In the genomic region with DNA sequence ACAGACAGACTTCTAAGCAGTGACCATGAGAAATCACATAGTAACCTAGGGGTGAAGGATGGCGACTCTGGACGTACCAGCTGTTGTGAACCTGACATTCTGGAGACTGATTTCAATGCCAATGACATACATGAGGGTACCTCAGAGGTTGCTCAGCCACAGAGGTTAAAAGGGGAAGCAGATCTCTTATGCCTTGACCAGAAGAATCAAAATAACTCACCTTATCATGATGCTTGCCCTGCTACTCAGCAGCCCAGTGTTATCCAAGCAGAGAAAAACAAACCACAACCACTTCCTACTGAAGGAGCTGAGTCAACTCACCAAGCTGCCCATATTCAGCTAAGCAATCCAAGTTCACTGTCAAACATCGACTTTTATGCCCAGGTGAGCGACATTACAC, we compare ENCODE assay signal across 8 cellular contexts.
A peak's percentile ranks its signal among the peaks of the same experiment; 100 is the strongest.
DNase-seq lines count a peak whose midpoint lies in the region; ATAC-seq, FAIRE-seq and TF ChIP-seq lines count a peak whose summit lies in the region.

No MANE protein-coding gene starts in this region.

- H3K79me2 ChIP-seq in KMS-11 (ENCODE audit: insufficient read depth, low read depth) = no peaks in the 10 kb centered on the region

- no peaks in the 10 kb centered on the region for H3K36me3 Mint-ChIP-seq in effector memory CD8-positive, alpha-beta T cell (ENCODE audit: insufficient read depth)

- peaks cover 58% of the 10 kb centered on the region for H3K4me1 ChIP-seq in KMS-11 (ENCODE audit: low read depth, poor library complexity, severe bottlenecking)

- no peak overlapping the region for H3K27ac ChIP-seq in KMS-11

- peak overlapping the region; percentile 3 to 66 for H3K27ac Mint-ChIP-seq in effector memory CD8-positive, alpha-beta T cell

- ATAC-seq in GM21825 (IDR thresholded peaks at IDR 0.05; ENCODE audit: unreplicated experiment) = peak; percentile 88
- peak; percentile 88 for ATAC-seq in effector memory CD8-positive, alpha-beta T cell (replicated peaks)

- H3K4me3 ChIP-seq in KMS-11 (IDR thresholded peaks at IDR 0.05; ENCODE audit: insufficient read depth, low read depth, low read length) = no peak overlapping the region

- H3K27me3 Mint-ChIP-seq in effector memory CD8-positive, alpha-beta T cell = peaks cover 13 to 15% of the 10 kb centered on the region in 2 donors

- H4K20me1 ChIP-seq in KMS-11 (ENCODE audit: insufficient read depth) = no peaks in the 10 kb centered on the region

- peak overlapping the region; percentile 37 to 47 for H3K4me3 Mint-ChIP-seq in effector memory CD8-positive, alpha-beta T cell

- no peaks in the 10 kb centered on the region for H3K27me3 ChIP-seq in KMS-11 (ENCODE audit: insufficient read depth, low read depth)

- H2AFZ ChIP-seq in KMS-11 (ENCODE audit: low read depth) = peak overlapping the region; percentile 14; the same call in 1 of the 2 replicates

- H3K9ac ChIP-seq in KMS-11 = no peak overlapping the region

- peaks cover 16 to 18% of the 10 kb centered on the region in 2 donors for H3K4me1 Mint-ChIP-seq in effector memory CD8-positive, alpha-beta T cell (ENCODE audit: low read depth in 2 of 2)

- FAIRE-seq in GM18507 (lab: Jason Lieb, UNC) = peak; percentile 12

- peak overlapping the region; percentile 75; the same call in 1 of the 2 replicates for H3K4me2 ChIP-seq in KMS-11

- H3K36me3 ChIP-seq in KMS-11 (ENCODE audit: insufficient read depth) = no peaks in the 10 kb centered on the region

- TF ChIP-seq POLR2A in erythroblast (IDR thresholded peaks at IDR 0.05; ENCODE audit: low read length) = no peak

- no peak for TF ChIP-seq CTCF in KMS-11 (conservative IDR thresholded peaks at IDR 0.05; ENCODE audit: low read depth, low read length)

- DNase-seq in GM18507 (ENCODE audit: extremely low spot score, insufficient read length, low read depth) (peak; percentile 0), NCI-H2081 treated with DMSO at 0.1 percent for 48 hours (lab: John Stamatoyannopoulos, UW) (no peak), NCI-H1105 treated with DMSO at 0.1 percent for 48 hours (lab: John Stamatoyannopoulos, UW) (no peak), NCI-H510A treated with DMSO at 0.1 percent for 48 hours (lab: John Stamatoyannopoulos, UW) (no peak), erythroblast (lab: John Stamatoyannopoulos, UW) (no peak)
- peak in 1 of 3 experiments; percentile 12 for DNase-seq in effector memory CD8-positive, alpha-beta T cell

- H3K9me3 Mint-ChIP-seq in effector memory CD8-positive, alpha-beta T cell = no peaks in the 10 kb centered on the region
